9 cellular contexts compared by ENCODE assay signal in genomic region chr3:38455639-38456430, GRCh38. TPM values are rescaled to one million over a fixed set of nuclear protein-coding genes. Genes with fewer than 3 reads are reported as not detected.
DNase-seq lines count a peak whose midpoint lies in the region; ATAC-seq and TF ChIP-seq lines count a peak whose summit lies in the region.
"Had no signal": no experiment of that assay in that cellular context is flagged by ENCODE, and none has a peak within 500 bp of the region (broad histone marks: within the 10 kb centered on the region; RNA-seq: fewer than 3 reads in every experiment).

No MANE protein-coding gene starts in this region.

- H3K4me3 Mint-ChIP-seq in endodermal cell (peak overlapping the region; percentile 97), nephron (peak overlapping the region; percentile 99 to 100 (median 100))

- CTCF ChIA-PET in Panc1 (lab: Charles Lee): no interaction called here

- in situ Hi-C loops in Panc1 (cut with HindIII; ENCODE audit: low pct_unique_long_range_greater_than_20kb, low sequenced_read_pairs): no loop called here

- H3K27me3 ChIP-seq in heart right ventricle: peaks cover 0 to 29% (median 0%) of the 10 kb centered on the region in 7 donors
- H3K27me3 ChIP-seq in Panc1 (ENCODE audit: control insufficient read depth, insufficient read depth, low read length): no peaks in the 10 kb centered on the region
- H3K27me3 ChIP-seq in endodermal cell (ENCODE audit: control insufficient read depth, insufficient read depth, low read length, poor library complexity, severe bottlenecking): no peaks in the 10 kb centered on the region

- H3K27ac Mint-ChIP-seq in endodermal cell (peak overlapping the region; percentile 93), nephron (peak overlapping the region; percentile 79 to 98 (median 95))

- no peaks in the 10 kb centered on the region for H3K9me3 ChIP-seq in heart right ventricle
- no peaks in the 10 kb centered on the region for H3K9me3 ChIP-seq in Panc1 (ENCODE audit: control insufficient read depth, insufficient read depth, low read depth, low read length)
- H3K9me3 ChIP-seq in endodermal cell (ENCODE audit: control insufficient read depth, low read length): peaks cover 16% of the 10 kb centered on the region

- peak overlapping the region; percentile 93 for H3K9ac ChIP-seq in endodermal cell (ENCODE audit: extremely low read depth, low read length, poor library complexity, severe bottlenecking)

- intact Hi-C loops in heart right ventricle (cut with DNase I): loop anchor here in 2 of 10 donors (10.0 kb wide), 1 partner anchor 321 kb away; the partner anchor contains the start of genes ACAA1 (in 2 of the 2) and MYD88 (in 2 of the 2)
- intact Hi-C loops in Right ventricle myocardium superior (cut with DNase I): no loop called here
- intact Hi-C loops in Panc1 (cut with micrococcal nuclease; ENCODE audit: unreplicated experiment): no loop called here

- WGBS in heart right ventricle, 2 donors: 12 to 14% methylated on average over 15 of the region's 15 CpGs
- WGBS in endodermal cell (ENCODE audit: insufficient coverage in 1 of 2, insufficient read length in 1 of 2), 2 experiments: 8 to 26% methylated on average over 3 to 15 of the region's 15 CpGs

- H3K36me3 ChIP-seq in heart right ventricle: no peaks in the 10 kb centered on the region
- no peaks in the 10 kb centered on the region for H3K36me3 ChIP-seq in Panc1 (ENCODE audit: control insufficient read depth, insufficient read depth, low read length)
- H3K36me3 ChIP-seq in endodermal cell (ENCODE audit: control insufficient read depth, insufficient read depth, low read length): peaks cover 3% of the 10 kb centered on the region

- H3K27ac ChIP-seq in heart right ventricle (peak overlapping the region in 9 of 10 donors; percentile 7 to 89 (median 74)), Panc1 (ENCODE audit: low read length) (no peak overlapping the region), endodermal cell (ENCODE audit: low read depth, low read length) (peak overlapping the region; percentile 98)
- H3K27ac ChIP-seq: epithelial cell of prostate had no signal

- BruUV-seq in Panc1 (replicated peaks; lab: Mats Ljungman, UMichigan): no TSS peak

- H3K36me3 Mint-ChIP-seq in endodermal cell (ENCODE audit: low read depth) (peaks cover 3% of the 10 kb centered on the region), nephron (ENCODE audit: low read depth) (peaks cover 10% of the 10 kb centered on the region)

- ATAC-seq in heart right ventricle (peak in 5 of 8 donors; percentile 1 to 15 (median 8)), Right ventricle myocardium superior (ENCODE audit: poor library complexity) (no peak), Panc1 (no peak; the same call in 1 of the 2 replicates), HG03097 (IDR thresholded peaks at IDR 0.05; ENCODE audit: low FRiP score, unreplicated experiment) (no peak), HG03135 (IDR thresholded peaks at IDR 0.05; ENCODE audit: unreplicated experiment) (no peak)

- DNase-seq in heart right ventricle (peak in 1 of 2 donors; percentile 23), Right ventricle myocardium superior (no peak), Panc1 (ENCODE audit: low read depth, low spot score) (no peak), endodermal cell (peak; percentile 89), NCI-H82 treated with DMSO at 0.1 percent for 48 hours (lab: John Stamatoyannopoulos, UW; ENCODE audit: unreplicated experiment) (no peak)

- H3K27me3 Mint-ChIP-seq in endodermal cell (ENCODE audit: insufficient read depth) (peaks cover 2% of the 10 kb centered on the region), nephron (ENCODE audit: low read depth) (no peaks in the 10 kb centered on the region)

- H3K9me3 Mint-ChIP-seq in endodermal cell (peaks cover 13% of the 10 kb centered on the region), nephron (no peaks in the 10 kb centered on the region)

- H3K4me1 Mint-ChIP-seq in endodermal cell: peaks cover 36% of the 10 kb centered on the region
- H3K4me1 Mint-ChIP-seq in nephron: peaks cover 52% of the 10 kb centered on the region

- H3K4me1 ChIP-seq in heart right ventricle: peaks cover 24 to 66% (median 51%) of the 10 kb centered on the region in 9 donors
- peaks cover 7% of the 10 kb centered on the region; the same call in 1 of the 2 replicates for H3K4me1 ChIP-seq in Panc1 (ENCODE audit: control insufficient read depth, insufficient read depth, low read length)
- peaks cover 9% of the 10 kb centered on the region for H3K4me1 ChIP-seq in endodermal cell (ENCODE audit: control insufficient read depth, insufficient read depth, low read length)

- POLR2A ChIA-PET in Panc1 (lab: Charles Lee): no interaction called here

- peak overlapping the region; percentile 68 to 98 (median 85) for H3K4me3 ChIP-seq in heart right ventricle
- peak overlapping the region; percentile 56 to 66 for H3K4me3 ChIP-seq in Panc1 (ENCODE audit: low read depth in 2 of 2, low read length in 2 of 2)
- H3K4me3 ChIP-seq in endodermal cell (ENCODE audit: low read length): peak overlapping the region; percentile 83

- TF ChIP-seq CTCF in heart right ventricle (IDR thresholded peaks at IDR 0.05) (no peak), Panc1 (IDR thresholded peaks at IDR 0.05) (no peak), endodermal cell (conservative IDR thresholded peaks at IDR 0.05) (no peak), nephron (IDR thresholded peaks at IDR 0.05; ENCODE audit: unreplicated experiment in 3 of 3) (no peak)

RNA-seq across cellular contexts. Expression of gene ACVR2B, which starts 2.1 kb away (rescaled TPM):
- total RNA-seq in heart right ventricle (1 to 10 TPM; 3.7 to 7.6 (median 6.3) TPM), Right ventricle myocardium superior (4.4 TPM), Panc1 (2021; ENCODE audit: unreplicated experiment) (2.8 TPM), endodermal cell (100 to 1,000 TPM; 108 to 112 TPM)
- polyA plus RNA-seq in heart right ventricle: 1 to 10 TPM in 1 of 2 donors, under 1 TPM in 1; 0.43 to 1.4 TPM
- polyA plus RNA-seq in Panc1 (2012; ENCODE audit: insufficient read length): 1.5 TPM
- polyA plus RNA-seq in endodermal cell (2013, experiment 1 of 2): 41.1 TPM
- 43.0 TPM for polyA plus RNA-seq in endodermal cell (2013, experiment 2 of 2)

RNA-seq across cellular contexts. Expression of gene EXOG, which starts 40.3 kb away (rescaled TPM):
- total RNA-seq in heart right ventricle (10 to 100 TPM; 11.9 to 38.9 (median 25.4) TPM), Right ventricle myocardium superior (23.2 TPM), Panc1 (2021; ENCODE audit: unreplicated experiment) (12.5 TPM), endodermal cell (10 to 100 TPM; 11.9 to 13.8 TPM)
- 10 to 100 TPM; 10.7 to 39.9 TPM for polyA plus RNA-seq in heart right ventricle
- polyA plus RNA-seq in Panc1 (2012; ENCODE audit: insufficient read length): 2.9 TPM
- polyA plus RNA-seq in endodermal cell (2013, experiment 1 of 2): 14.8 TPM
- 13.3 TPM for polyA plus RNA-seq in endodermal cell (2013, experiment 2 of 2)

Comparison
In these comparisons a context has a peak if more than half of its experiments do, and no peak if none do; other contexts are left out.
1. ATAC-seq: peak in heart right ventricle (5 of 8); none in Right ventricle myocardium superior (single experiment), Panc1 (single experiment), HG03097 (single experiment) and HG03135 (single experiment).
2. RNA of gene ACVR2B, which starts 2.1 kb away (total RNA-seq): 108 to 112 TPM in endodermal cell; 3.7 to 7.6 TPM in heart right ventricle, 4.4 TPM in Right ventricle myocardium superior (single experiment) and 2.8 TPM in Panc1 (single experiment); every median in the first group is over 10 times any median in the second.
3. Peak in every context shown above with its lines, with median percentiles within 50 percentile points of each other: H3K4me3 ChIP-seq.